In the genomic region with DNA sequence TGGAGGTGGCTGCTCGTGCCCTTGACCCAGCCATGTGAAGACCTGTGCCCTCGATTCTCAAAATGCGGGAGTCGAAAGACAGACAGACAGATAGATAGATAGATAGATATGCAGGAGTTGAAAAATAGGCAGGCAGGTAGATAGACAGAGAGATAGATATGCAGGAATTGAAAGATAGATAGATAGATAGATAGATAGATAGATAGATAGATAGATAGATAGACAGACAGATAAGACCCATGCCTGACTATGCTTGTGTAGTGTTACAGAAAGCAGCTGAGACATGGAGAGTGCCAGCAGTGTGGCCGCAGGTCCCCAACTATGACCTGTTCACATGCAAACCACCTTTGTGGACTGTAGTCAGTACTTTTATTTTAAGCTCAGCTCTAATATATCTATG, we compare ENCODE assay signal across 25 cellular contexts.
"Had no signal": no experiment of that assay in that cellular context is flagged by ENCODE, and none has a peak within 500 bp of the region (broad histone marks: within the 10 kb centered on the region; RNA-seq: fewer than 3 reads in every experiment).

No MANE protein-coding gene starts in this region.

- H3K36me3 ChIP-seq: neutrophil, pancreas, prostate gland, right atrium auricular region, right lobe of liver, sigmoid colon, thoracic aorta, thyroid gland, tibial nerve, upper lobe of left lung, vagina had no signal

- H3K4me1 ChIP-seq: prostate gland, right lobe of liver, vagina had no signal

- FAIRE-seq: pancreas, small intestine, urothelium cell line had no signal

- H3K27ac ChIP-seq: neutrophil, pancreas, prostate gland, right lobe of liver, sigmoid colon, stomach, thoracic aorta, thyroid gland, tibial nerve, upper lobe of left lung, vagina had no signal

- H3K9me3 ChIP-seq: neutrophil, pancreas, prostate gland, right atrium auricular region, right lobe of liver, sigmoid colon, stomach, thoracic aorta, thyroid gland, tibial nerve, upper lobe of left lung, vagina had no signal

- DNase-seq: naive thymus-derived CD4-positive, alpha-beta T cell; natural killer cell; nucleus accumbens; pancreas; retina; right lobe of liver; sigmoid colon; small intestine; stimulated activated CD4-positive, alpha-beta T cell treated with anti-CD3 and anti-CD28 coated beads, Interleukin-15, amount 100 ng/mL, for 24 hours; stimulated activated CD4-positive, alpha-beta T cell treated with anti-CD3 and anti-CD28 coated beads, Interleukin-2, amount 100 ng/mL, for 24 hours; stimulated activated CD4-positive, alpha-beta T cell treated with anti-CD3 and anti-CD28 coated beads, Interleukin-2, amount 100 ng/mL, for 48 hours; stimulated activated CD4-positive, alpha-beta T cell treated with anti-CD3 and anti-CD28 coated beads, Interleukin-4, amount 100 ng/mL, for 24 hours; stimulated activated naive B cell treated with anti-CD40 and anti-IgM and Interleukin-4, amounts not matched to agents 10 μg/mL and 1 μg/mL and 100 μg/mL, for 72 hours; stimulated activated naive CD4-positive, alpha-beta T cell treated with Interleukin-2 at 50 U/mL for 16 hours; stomach; upper lobe of left lung had no signal

- H3K27me3 ChIP-seq: neutrophil, pancreas, right atrium auricular region, right lobe of liver, sigmoid colon, stomach, thyroid gland, tibial nerve, upper lobe of left lung, vagina had no signal

- H3K4me3 ChIP-seq: pancreas, prostate gland, right atrium auricular region, right lobe of liver, sigmoid colon, stomach, thoracic aorta, thyroid gland, tibial nerve, upper lobe of left lung, vagina had no signal

- ATAC-seq: naive thymus-derived CD4-positive, alpha-beta T cell; natural killer cell; pancreas; right lobe of liver; stimulated activated effector memory CD8-positive, alpha-beta T cell treated with anti-CD3 and anti-CD28 coated beads, Interleukin-12 subunit alpha, Interleukin-12 subunit beta, amount 100 ng/mL, for 72 hours; stimulated activated naive B cell treated with anti-CD40 and anti-IgM and Interleukin-4, amounts not matched to agents 10 μg/mL and 1 μg/mL and 100 μg/mL, for 72 hours had no signal
